In genomic region chrX:118177708-118178107, GRCh38 we compare ENCODE assay signal across 26 cellular contexts.
A peak's percentile ranks its signal among the peaks of the same experiment; 100 is the strongest.
DNase-seq lines count a peak whose midpoint lies in the region; ATAC-seq, FAIRE-seq and TF ChIP-seq lines count a peak whose summit lies in the region.
"Had no signal": no experiment of that assay in that cellular context is flagged by ENCODE, and none has a peak within 500 bp of the region (broad histone marks: within the 10 kb centered on the region; RNA-seq: fewer than 3 reads in every experiment).

No MANE protein-coding gene starts in this region.

- no peak for TF ChIP-seq CTCF in kidney (IDR thresholded peaks at IDR 0.05; ENCODE audit: borderline replicate concordance, extremely low read depth, insufficient read depth)
- no peak for TF ChIP-seq CTCF in suprapubic skin (IDR thresholded peaks at IDR 0.05)

- no peak overlapping the region for H3K9ac ChIP-seq in kidney (ENCODE audit: low read length in 2 of 2)
- H3K9ac ChIP-seq: BLaER1 had no signal

- TF ChIP-seq POLR2A in suprapubic skin (IDR thresholded peaks at IDR 0.05): no peak

- H3K27ac ChIP-seq in kidney (ENCODE audit: low read depth in 2 of 2, low read length in 2 of 2): peak overlapping the region in 1 of 2 donors; percentile 51
- no peak overlapping the region for H3K27ac ChIP-seq in suprapubic skin
- H3K27ac ChIP-seq: BLaER1 had no signal

- FAIRE-seq in kidney (lab: Jason Lieb, UNC): peak; percentile 80
- FAIRE-seq: A204.1, GM12878, GM12892, GM19239 had no signal

- 67% methylated on average over 1 of the region's 1 CpG for whole genome bisulfite sequencing in suprapubic skin

- no peaks in the 10 kb centered on the region for H3K9me3 ChIP-seq in kidney (ENCODE audit: control insufficient read depth in 1 of 2, low read length in 2 of 2)
- H3K9me3 ChIP-seq in suprapubic skin: no peaks in the 10 kb centered on the region
- H3K9me3 ChIP-seq: BE2C had no signal

- intact Hi-C loops in kidney (cut with DNase I): no loop called here

- H3K27me3 ChIP-seq in suprapubic skin: no peaks in the 10 kb centered on the region
- H3K27me3 ChIP-seq: BE2C, BLaER1 had no signal

- H3K4me3 ChIP-seq in kidney (ENCODE audit: low read length in 2 of 2) (no peak overlapping the region), suprapubic skin (no peak overlapping the region)
- H3K4me3 ChIP-seq: BLaER1, GM12878 had no signal

- ATAC-seq in left lobe of liver: peak; percentile 52
- no peak for ATAC-seq in GM18502 (IDR thresholded peaks at IDR 0.05; ENCODE audit: poor library complexity, unreplicated experiment)
- no peak for ATAC-seq in HG03521 (IDR thresholded peaks at IDR 0.05; ENCODE audit: unreplicated experiment)
- ATAC-seq: GM12878 had no signal

- DNase-seq in kidney (no peak), left lobe of liver (ENCODE audit: low spot score) (no peak), renal cortical epithelial cell (ENCODE audit: low read depth) (peak; percentile 78), suprapubic skin (ENCODE audit: low spot score in 2 of 2) (no peak)
- DNase-seq: 8988T; ACHN; BE2C; C1 segment of cervical spinal cord; CD4-positive, alpha-beta memory T cell; CD4-positive, CD25-positive, alpha-beta regulatory T cell; CD8-positive, alpha-beta memory T cell; COR-L47; DMS 273 treated with DMSO at 0.1 percent for 48 hours; DMS153; DMS53; DMS79; DND-41; EL; GDM1 had no signal

- no peaks in the 10 kb centered on the region for H3K4me1 ChIP-seq in kidney (ENCODE audit: control insufficient read depth in 1 of 2, insufficient read depth in 1 of 2, low read depth in 1 of 2, low read length in 2 of 2)
- no peaks in the 10 kb centered on the region for H3K4me1 ChIP-seq in suprapubic skin
- H3K4me1 ChIP-seq: BLaER1 had no signal

- TF ChIP-seq EP300 in suprapubic skin (IDR thresholded peaks at IDR 0.05): no peak

- H3K36me3 ChIP-seq in kidney (ENCODE audit: control insufficient read depth in 1 of 2, insufficient read depth in 2 of 2, low read length in 2 of 2) (no peaks in the 10 kb centered on the region), suprapubic skin (no peaks in the 10 kb centered on the region)
- H3K36me3 ChIP-seq: BE2C, BLaER1 had no signal
